Comparison of ENCODE assay signal across 10 cellular contexts in genomic region chr2:233152541-233152940, GRCh38.
DNase-seq lines count a peak whose midpoint lies in the region; ATAC-seq, FAIRE-seq and TF ChIP-seq lines count a peak whose summit lies in the region.
"Had no signal": no experiment of that assay in that cellular context is flagged by ENCODE, and none has a peak within 500 bp of the region (broad histone marks: within the 10 kb centered on the region; RNA-seq: fewer than 3 reads in every experiment).

No MANE protein-coding gene starts in this region.

- DNase-seq in CD8-positive, alpha-beta T cell = no peak
- DNase-seq in M059J (ENCODE audit: low read depth) = peak; percentile 79
- peak; percentile 18 for DNase-seq in mucosa of gallbladder (ENCODE audit: low spot score)
- DNase-seq in neuronal stem cell (ENCODE audit: low spot score) = no peak
- no peak for DNase-seq in kidney
- DNase-seq in LoVo (ENCODE audit: low spot score) = no peak
- DNase-seq: activated CD8-positive, alpha-beta memory T cell treated with anti-CD3 and anti-CD28 coated beads, Interleukin-2, amount 50 U/mL, for 4 hours had no signal

- no peaks in the 10 kb centered on the region for H3K9me3 ChIP-seq in CD8-positive, alpha-beta T cell (ENCODE audit: low read length)
- H3K9me3 ChIP-seq in neuronal stem cell (replicated peaks in 1 of 2; ENCODE audit: control insufficient read depth in 2 of 2, insufficient read depth in 1 of 2, low read depth in 1 of 2, low read length in 2 of 2) = no peaks in the 10 kb centered on the region
- H3K9me3 ChIP-seq in kidney (ENCODE audit: control insufficient read depth in 1 of 2, low read length in 2 of 2) = no peaks in the 10 kb centered on the region
- H3K9me3 ChIP-seq: pancreas had no signal

- no peak overlapping the region for H3K14ac ChIP-seq in neuronal stem cell (ENCODE audit: low read length)

- no peak overlapping the region for H3K27ac ChIP-seq in CD8-positive, alpha-beta T cell (ENCODE audit: low read depth, low read length)
- H3K27ac ChIP-seq in neuronal stem cell (replicated peaks; ENCODE audit: low read length) = no peak overlapping the region
- no peak overlapping the region for H3K27ac ChIP-seq in kidney (ENCODE audit: low read depth in 2 of 2, low read length in 2 of 2)
- H3K27ac ChIP-seq: pancreas had no signal

- no peak overlapping the region for H4K8ac ChIP-seq in neuronal stem cell (ENCODE audit: low read depth, low read length)

- H2BK5ac ChIP-seq in neuronal stem cell (ENCODE audit: low read length) = no peak overlapping the region

- peak overlapping the region; percentile 41 for H3K27ac Mint-ChIP-seq in CD8-positive, alpha-beta T cell
- H3K27ac Mint-ChIP-seq in dendritic cell treated with granulocyte-macrophage colony-stimulating factor and Interleukin-4, amounts not matched to agents 40 ng/mL and 50 ng/mL, for 4 days = peak overlapping the region; percentile 2

- peaks cover 5% of the 10 kb centered on the region for H3K4me1 Mint-ChIP-seq in CD8-positive, alpha-beta T cell (ENCODE audit: low read depth)
- H3K4me1 Mint-ChIP-seq in dendritic cell treated with granulocyte-macrophage colony-stimulating factor and Interleukin-4, amounts not matched to agents 40 ng/mL and 50 ng/mL, for 4 days (ENCODE audit: low read depth) = no peaks in the 10 kb centered on the region

- no peaks in the 10 kb centered on the region for H3K4me1 ChIP-seq in CD8-positive, alpha-beta T cell (ENCODE audit: insufficient read depth, low read length)
- H3K4me1 ChIP-seq in neuronal stem cell (ENCODE audit: control insufficient read depth in 2 of 2, insufficient read depth in 1 of 2, low read depth in 1 of 2, low read length in 2 of 2) = no peaks in the 10 kb centered on the region
- no peaks in the 10 kb centered on the region for H3K4me1 ChIP-seq in kidney (ENCODE audit: control insufficient read depth in 1 of 2, insufficient read depth in 1 of 2, low read depth in 1 of 2, low read length in 2 of 2)
- H3K4me1 ChIP-seq: pancreas had no signal

- no peak for FAIRE-seq in kidney (lab: Jason Lieb, UNC)
- FAIRE-seq: pancreas had no signal

- H3K9ac ChIP-seq in neuronal stem cell (ENCODE audit: low read depth, low read length, poor library complexity) (no peak overlapping the region), kidney (ENCODE audit: low read length in 2 of 2) (no peak overlapping the region)

- H3K4me3 Mint-ChIP-seq in CD8-positive, alpha-beta T cell = no peak overlapping the region
- no peak overlapping the region for H3K4me3 Mint-ChIP-seq in dendritic cell treated with granulocyte-macrophage colony-stimulating factor and Interleukin-4, amounts not matched to agents 40 ng/mL and 50 ng/mL, for 4 days

- H4K91ac ChIP-seq in neuronal stem cell (ENCODE audit: low read depth, low read length, poor library complexity) = no peak overlapping the region

- CTCF ChIA-PET in CD8-positive, alpha-beta T cell (lab: Charles Lee) = interaction anchor here (0.6 kb wide), 1 partner anchor 399 kb away, joined by 3 read pairs; no protein-coding TSS in a partner anchor

- intact Hi-C loops in CD8-positive, alpha-beta T cell (cut with DNase I, micrococcal nuclease) = no loop called here
- intact Hi-C loops in dendritic cell treated with granulocyte-macrophage colony-stimulating factor and Interleukin-4, amounts not matched to agents 40 ng/mL and 50 ng/mL, for 4 days (cut with micrococcal nuclease) = no loop called here
- intact Hi-C loops in kidney (cut with DNase I) = no loop called here

- H2AK5ac ChIP-seq in neuronal stem cell (ENCODE audit: low read depth, low read length) = no peak overlapping the region

- no peak overlapping the region for H3K23ac ChIP-seq in neuronal stem cell (ENCODE audit: low read depth, low read length, poor library complexity)

- no peaks in the 10 kb centered on the region for H3K27me3 ChIP-seq in CD8-positive, alpha-beta T cell (ENCODE audit: insufficient read depth, low read length)
- H3K27me3 ChIP-seq in neuronal stem cell (ENCODE audit: control insufficient read depth in 3 of 3, insufficient read depth in 3 of 3, low read depth in 1 of 3, low read length in 3 of 3) = no peaks in the 10 kb centered on the region
- H3K27me3 ChIP-seq: pancreas had no signal

- no peak overlapping the region for H3K4ac ChIP-seq in neuronal stem cell (ENCODE audit: low read length)

- H3K36me3 Mint-ChIP-seq in CD8-positive, alpha-beta T cell = peaks cover 91% of the 10 kb centered on the region
- H3K36me3 Mint-ChIP-seq in dendritic cell treated with granulocyte-macrophage colony-stimulating factor and Interleukin-4, amounts not matched to agents 40 ng/mL and 50 ng/mL, for 4 days (ENCODE audit: low read depth) = peaks cover 100% of the 10 kb centered on the region

- H3K36me3 ChIP-seq in CD8-positive, alpha-beta T cell (ENCODE audit: insufficient read depth, low read length) = peaks cover 48% of the 10 kb centered on the region
- H3K36me3 ChIP-seq in neuronal stem cell (replicated peaks in 1 of 2; ENCODE audit: control insufficient read depth in 2 of 2, insufficient read depth in 2 of 2, low read length in 2 of 2) (no peaks in the 10 kb centered on the region), kidney (ENCODE audit: control insufficient read depth in 1 of 2, insufficient read depth in 2 of 2, low read length in 2 of 2) (no peaks in the 10 kb centered on the region)
- H3K36me3 ChIP-seq: pancreas had no signal

- H3K18ac ChIP-seq in neuronal stem cell (ENCODE audit: low read length) = no peak overlapping the region

- no peak for TF ChIP-seq CTCF in CD8-positive, alpha-beta T cell (IDR thresholded peaks at IDR 0.05)
- TF ChIP-seq CTCF in kidney (IDR thresholded peaks at IDR 0.05; ENCODE audit: borderline replicate concordance, extremely low read depth, insufficient read depth) = no peak

- H2BK12ac ChIP-seq in neuronal stem cell (ENCODE audit: low read length) = no peak overlapping the region

- no peaks in the 10 kb centered on the region for H3K79me1 ChIP-seq in neuronal stem cell (ENCODE audit: low read depth, low read length)

- no peak for ATAC-seq in CD8-positive, alpha-beta T cell
- ATAC-seq in GM18873 (IDR thresholded peaks at IDR 0.05; ENCODE audit: low FRiP score, unreplicated experiment) = no peak

- H2AFZ ChIP-seq in neuronal stem cell (ENCODE audit: low read length) = no peak overlapping the region

- POLR2A ChIA-PET in CD8-positive, alpha-beta T cell (lab: Charles Lee) = interaction anchor here (1.1 kb wide), 1 partner anchor 33 kb away, joined by 3 read pairs; no protein-coding TSS in a partner anchor

- no CpG with 5 or more reads among the region's 5 CpGs for WGBS in neuronal stem cell (ENCODE audit: extremely low coverage in 2 of 2, insufficient read length in 2 of 2, insufficient replicate concordance in 1 of 2), 2 donors

- no peak overlapping the region for H2BK15ac ChIP-seq in neuronal stem cell (ENCODE audit: low read length)

- H3K9me3 Mint-ChIP-seq in CD8-positive, alpha-beta T cell = no peaks in the 10 kb centered on the region
- no peaks in the 10 kb centered on the region for H3K9me3 Mint-ChIP-seq in dendritic cell treated with granulocyte-macrophage colony-stimulating factor and Interleukin-4, amounts not matched to agents 40 ng/mL and 50 ng/mL, for 4 days

- no peak overlapping the region for H3K4me3 ChIP-seq in CD8-positive, alpha-beta T cell (ENCODE audit: low read depth, low read length)
- H3K4me3 ChIP-seq in neuronal stem cell (ENCODE audit: low read length in 2 of 2) (no peak overlapping the region), kidney (ENCODE audit: low read length in 2 of 2) (no peak overlapping the region)
- H3K4me3 ChIP-seq: pancreas had no signal

- no peaks in the 10 kb centered on the region for H3K27me3 Mint-ChIP-seq in CD8-positive, alpha-beta T cell (ENCODE audit: low read depth)
- H3K27me3 Mint-ChIP-seq in dendritic cell treated with granulocyte-macrophage colony-stimulating factor and Interleukin-4, amounts not matched to agents 40 ng/mL and 50 ng/mL, for 4 days = no peaks in the 10 kb centered on the region

- no peak overlapping the region for H2BK120ac ChIP-seq in neuronal stem cell (ENCODE audit: low read depth, low read length)

- no peak overlapping the region for H3K4me2 ChIP-seq in neuronal stem cell (ENCODE audit: insufficient read depth, low read length, poor library complexity, severe bottlenecking)

Comparison
In these comparisons a context has a peak if more than half of its experiments do, and no peak if none do; other contexts are left out.
1. DNase-seq: peak in M059J (single experiment) and mucosa of gallbladder (single experiment); none in CD8-positive, alpha-beta T cell (0 of 7), neuronal stem cell (single experiment), kidney (single experiment) and LoVo (single experiment).